ENCODE assay signal across 8 cellular contexts in genomic region chr12:92146497-92146828, GRCh38. TPM values are rescaled to one million over a fixed set of nuclear protein-coding genes. Genes with fewer than 3 reads are reported as not detected.
DNase-seq lines count a peak whose midpoint lies in the region; ATAC-seq and TF ChIP-seq lines count a peak whose summit lies in the region.

No MANE protein-coding gene starts in this region.

- TF ChIP-seq CTCF in brain microvascular endothelial cell (IDR thresholded peaks at IDR 0.05; ENCODE audit: low read depth, low read length, missing control alignments) (peak; percentile 0), mucosa of descending colon (IDR thresholded peaks at IDR 0.05) (no peak)

- no peaks in the 10 kb centered on the region for H3K9me3 ChIP-seq in HUES48 (ENCODE audit: control insufficient read depth, insufficient read depth, low read length)
- no peaks in the 10 kb centered on the region for H3K9me3 ChIP-seq in mucosa of descending colon

- H3K27ac ChIP-seq in ACC112 (ENCODE audit: low read depth, low read length): peak overlapping the region; percentile 60
- peak overlapping the region; percentile 90 for H3K27ac ChIP-seq in HUES48 (ENCODE audit: low read depth, low read length)
- peak overlapping the region; percentile 69 for H3K27ac ChIP-seq in brain microvascular endothelial cell

- H3K4me3 ChIP-seq in ACC112 (ENCODE audit: low read depth, low read length) (peak overlapping the region; percentile 91), HUES48 (ENCODE audit: low read depth, low read length) (peak overlapping the region; percentile 89), brain microvascular endothelial cell (ENCODE audit: low read depth, low read length) (peak overlapping the region; percentile 84), mucosa of descending colon (peak overlapping the region; percentile 27)

- no peak for ATAC-seq in mucosa of descending colon
- no peak for ATAC-seq in HG03135 (IDR thresholded peaks at IDR 0.05; ENCODE audit: unreplicated experiment)
- no peak for ATAC-seq in GM18519 (IDR thresholded peaks at IDR 0.05; ENCODE audit: low FRiP score, unreplicated experiment)

- H3K9ac ChIP-seq in HUES48 (ENCODE audit: low read depth, low read length): peak overlapping the region; percentile 78

- peak overlapping the region; percentile 81 for H2AFZ ChIP-seq in ACC112 (ENCODE audit: low read length, unreplicated experiment)

- in situ Hi-C loops in brain microvascular endothelial cell (cut with HindIII; ENCODE audit: low pct_ligation_motif_present, low sequenced_read_pairs): no loop called here

- H3K36me3 ChIP-seq in ACC112 (ENCODE audit: insufficient read depth, low read length) (peaks cover 19% of the 10 kb centered on the region), HUES48 (ENCODE audit: control insufficient read depth, insufficient read depth, low read length) (peaks cover 22% of the 10 kb centered on the region), brain microvascular endothelial cell (replicated peaks) (peaks cover 11% of the 10 kb centered on the region), mucosa of descending colon (ENCODE audit: low read depth) (peaks cover 5% of the 10 kb centered on the region)

- intact Hi-C loops in mucosa of descending colon (cut with DNase I, micrococcal nuclease): loop anchor here (10.0 kb wide), 3 partner anchors 332 to 428 kb away; no protein-coding TSS in a partner anchor

- peaks cover 42% of the 10 kb centered on the region for H3K79me2 ChIP-seq in ACC112 (ENCODE audit: control insufficient read depth, insufficient read depth, low read length, unreplicated experiment)

- H3K27me3 ChIP-seq in ACC112 (ENCODE audit: insufficient read depth, low read length) (no peaks in the 10 kb centered on the region), HUES48 (ENCODE audit: control insufficient read depth, insufficient read depth, low read length) (no peaks in the 10 kb centered on the region), brain microvascular endothelial cell (replicated peaks) (no peaks in the 10 kb centered on the region)

- peak; percentile 22 for DNase-seq in brain microvascular endothelial cell
- DNase-seq in mucosa of descending colon: no peak
- DNase-seq in NCI-H2107 treated with DMSO at 0.1 percent for 48 hours (lab: John Stamatoyannopoulos, UW; ENCODE audit: unreplicated experiment): no peak
- no peak for DNase-seq in NK-92 treated with Interleukin-12 subunit alpha and Interleukin-12 subunit beta, amount 100 ng/mL, for 24 hours (lab: John Stamatoyannopoulos, UW)

- H3K4me1 ChIP-seq in ACC112 (ENCODE audit: control insufficient read depth, insufficient read depth, low read length, unreplicated experiment) (peaks cover 12% of the 10 kb centered on the region), HUES48 (ENCODE audit: control insufficient read depth, insufficient read depth, low read length) (peaks cover 28% of the 10 kb centered on the region), mucosa of descending colon (ENCODE audit: low read depth) (no peaks in the 10 kb centered on the region)

RNA-seq across cellular contexts. Expression of gene BTG1, which starts 0.8 kb away (rescaled TPM):
- total RNA-seq in mucosa of descending colon: 100 to 1,000 TPM; 124 to 176 (median 147) TPM

Comparison
In these comparisons a context has a peak if more than half of its experiments do, and no peak if none do; other contexts are left out.
1. H3K4me3 ChIP-seq: peak in every context shown above with its lines; median percentile 91 in ACC112; 89 in HUES48; 84 in brain microvascular endothelial cell; 27 in mucosa of descending colon.